In the genomic region with DNA sequence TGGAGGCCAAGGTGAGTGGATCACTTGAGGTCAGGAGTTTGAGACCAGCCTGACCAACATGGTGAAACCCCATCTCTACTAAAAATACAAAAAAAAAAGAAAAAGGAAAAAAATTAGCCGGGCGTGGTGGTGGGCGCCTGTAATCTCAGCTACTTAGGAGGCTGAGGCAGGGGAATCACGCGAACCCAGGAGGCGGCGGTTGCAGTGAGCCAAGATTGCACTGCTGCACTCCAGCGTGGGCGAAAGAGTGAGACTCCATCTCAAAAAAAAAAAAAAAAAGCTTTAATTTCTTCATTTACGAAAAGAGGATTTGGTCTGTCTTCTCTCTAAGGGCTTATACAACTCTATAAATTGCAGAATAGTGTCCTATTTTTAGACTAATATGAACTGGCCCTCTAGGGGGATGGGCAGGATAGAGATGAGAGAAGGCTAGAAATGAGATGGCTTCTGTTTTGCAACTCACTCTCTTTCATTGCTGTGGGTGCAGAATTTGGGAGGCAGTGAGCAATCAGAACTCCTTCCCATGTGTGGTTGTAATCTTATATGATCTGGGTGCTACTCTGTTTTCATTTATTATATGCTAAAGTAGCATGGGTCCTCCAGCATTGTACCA, we compare ENCODE assay signal across 1 cellular context.
TF ChIP-seq lines count a peak whose summit lies in the region.

No MANE protein-coding gene starts in this region.

TF ChIP-seq in GM12878, 131 proteins besides CTCF, POLR2A, EP300 and RAD21:
- TF ChIP-seq, protein P1, sequence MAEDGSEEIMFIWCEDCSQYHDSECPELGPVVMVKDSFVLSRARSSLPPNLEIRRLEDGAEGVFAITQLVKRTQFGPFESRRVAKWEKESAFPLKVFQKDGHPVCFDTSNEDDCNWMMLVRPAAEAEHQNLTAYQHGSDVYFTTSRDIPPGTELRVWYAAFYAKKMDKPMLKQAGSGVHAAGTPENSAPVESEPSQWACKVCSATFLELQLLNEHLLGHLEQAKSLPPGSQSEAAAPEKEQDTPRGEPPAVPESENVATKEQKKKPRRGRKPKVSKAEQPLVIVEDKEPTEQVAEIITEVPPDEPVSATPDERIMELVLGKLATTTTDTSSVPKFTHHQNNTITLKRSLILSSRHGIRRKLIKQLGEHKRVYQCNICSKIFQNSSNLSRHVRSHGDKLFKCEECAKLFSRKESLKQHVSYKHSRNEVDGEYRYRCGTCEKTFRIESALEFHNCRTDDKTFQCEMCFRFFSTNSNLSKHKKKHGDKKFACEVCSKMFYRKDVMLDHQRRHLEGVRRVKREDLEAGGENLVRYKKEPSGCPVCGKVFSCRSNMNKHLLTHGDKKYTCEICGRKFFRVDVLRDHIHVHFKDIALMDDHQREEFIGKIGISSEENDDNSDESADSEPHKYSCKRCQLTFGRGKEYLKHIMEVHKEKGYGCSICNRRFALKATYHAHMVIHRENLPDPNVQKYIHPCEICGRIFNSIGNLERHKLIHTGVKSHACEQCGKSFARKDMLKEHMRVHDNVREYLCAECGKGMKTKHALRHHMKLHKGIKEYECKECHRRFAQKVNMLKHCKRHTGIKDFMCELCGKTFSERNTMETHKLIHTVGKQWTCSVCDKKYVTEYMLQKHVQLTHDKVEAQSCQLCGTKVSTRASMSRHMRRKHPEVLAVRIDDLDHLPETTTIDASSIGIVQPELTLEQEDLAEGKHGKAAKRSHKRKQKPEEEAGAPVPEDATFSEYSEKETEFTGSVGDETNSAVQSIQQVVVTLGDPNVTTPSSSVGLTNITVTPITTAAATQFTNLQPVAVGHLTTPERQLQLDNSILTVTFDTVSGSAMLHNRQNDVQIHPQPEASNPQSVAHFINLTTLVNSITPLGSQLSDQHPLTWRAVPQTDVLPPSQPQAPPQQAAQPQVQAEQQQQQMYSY (CRISPR knock-in tag; IDR thresholded peaks at IDR 0.05) = no peak
- 0 out of 2 replicates have a peak, but pooled peaks have one; percentile 48 for TF ChIP-seq MEF2A (IDR thresholded peaks at IDR 0.05; ENCODE audit: insufficient read depth, low read depth, low read length)
- TF ChIP-seq, protein P2, sequence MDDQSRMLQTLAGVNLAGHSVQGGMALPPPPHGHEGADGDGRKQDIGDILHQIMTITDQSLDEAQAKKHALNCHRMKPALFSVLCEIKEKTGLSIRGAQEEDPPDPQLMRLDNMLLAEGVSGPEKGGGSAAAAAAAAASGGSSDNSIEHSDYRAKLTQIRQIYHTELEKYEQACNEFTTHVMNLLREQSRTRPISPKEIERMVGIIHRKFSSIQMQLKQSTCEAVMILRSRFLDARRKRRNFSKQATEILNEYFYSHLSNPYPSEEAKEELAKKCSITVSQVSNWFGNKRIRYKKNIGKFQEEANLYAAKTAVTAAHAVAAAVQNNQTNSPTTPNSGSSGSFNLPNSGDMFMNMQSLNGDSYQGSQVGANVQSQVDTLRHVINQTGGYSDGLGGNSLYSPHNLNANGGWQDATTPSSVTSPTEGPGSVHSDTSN (IDR thresholded peaks at IDR 0.05; ENCODE audit: insufficient replicate concordance, low read depth, low read length) = no peak
- TF ChIP-seq JUNB (IDR thresholded peaks at IDR 0.05) = peak; percentile 12; the same call in 1 of the 2 replicates
